In the genomic region with DNA sequence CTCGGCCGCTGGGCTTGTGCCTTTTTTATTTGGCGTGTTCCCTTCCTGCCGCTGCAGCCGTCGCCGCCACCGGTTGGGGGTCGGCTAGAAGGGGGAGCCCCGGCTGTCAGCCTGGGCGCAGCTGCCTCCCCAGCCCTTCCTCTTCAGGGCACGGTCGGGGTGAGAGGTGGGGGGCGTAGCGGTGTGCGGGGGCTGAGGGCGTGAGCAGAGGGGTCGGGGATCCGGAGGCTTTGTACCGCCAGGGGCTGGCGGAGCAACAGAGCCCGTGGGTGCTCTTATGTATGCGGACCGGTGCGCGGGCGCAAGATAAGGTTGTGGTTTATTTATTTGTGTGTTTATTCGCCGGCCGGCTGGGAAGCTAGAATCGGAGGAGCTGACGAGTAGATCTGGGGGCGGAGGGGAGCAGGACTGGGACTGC, we compare ENCODE assay signal across 9 cellular contexts. TPM values are rescaled to one million over a fixed set of nuclear protein-coding genes. Genes with fewer than 3 reads are reported as not detected.
A peak's percentile ranks its signal among the peaks of the same experiment; 100 is the strongest.
DNase-seq lines count a peak whose midpoint lies in the region; ATAC-seq and TF ChIP-seq lines count a peak whose summit lies in the region.
"Had no signal": no experiment of that assay in that cellular context is flagged by ENCODE, and none has a peak within 500 bp of the region (broad histone marks: within the 10 kb centered on the region; RNA-seq: fewer than 3 reads in every experiment).

No MANE protein-coding gene starts in this region.

- H3K4me1 ChIP-seq in ES-I3 (ENCODE audit: insufficient read depth, low read length) = peaks cover 5% of the 10 kb centered on the region; the same call in 1 of the 2 replicates
- H3K4me1 ChIP-seq in Panc1 (ENCODE audit: control insufficient read depth, insufficient read depth, low read length) = no peaks in the 10 kb centered on the region
- peaks cover 0 to 49% (median 19%) of the 10 kb centered on the region in 4 donors for H3K4me1 ChIP-seq in right lobe of liver

- BruUV-seq in Panc1 (replicated peaks; lab: Mats Ljungman, UMichigan) = no TSS peak

- WGBS in right lobe of liver (ENCODE audit: insufficient coverage, low coverage, low lambda C conversion rate, missing lambda C conversion rate) = 0% methylated on average over 18 of the region's 33 CpGs

- no peak for TF ChIP-seq POLR2A in right lobe of liver (IDR thresholded peaks at IDR 0.05)

- H3K4me3 ChIP-seq in Panc1 (ENCODE audit: low read depth in 2 of 2, low read length in 2 of 2) (peak overlapping the region; percentile 48 to 60), right lobe of liver (peak overlapping the region; percentile 78 to 96 (median 89))

- POLR2A ChIA-PET in Panc1 (lab: Charles Lee) = no interaction called here

- in situ Hi-C loops in Panc1 (cut with HindIII; ENCODE audit: low pct_unique_long_range_greater_than_20kb, low sequenced_read_pairs) = no loop called here

- H3K27ac ChIP-seq in Panc1 (ENCODE audit: low read length) = no peak overlapping the region
- H3K27ac ChIP-seq in right lobe of liver = peak overlapping the region; percentile 93 to 100 (median 94)
- peak overlapping the region; percentile 97 for H3K27ac ChIP-seq in substantia nigra (ENCODE audit: low read depth, low read length, poor library complexity, severe bottlenecking)

- intact Hi-C loops in Panc1 (cut with micrococcal nuclease; ENCODE audit: unreplicated experiment) (no loop called here), right lobe of liver (cut with DNase I) (loop anchor here in 1 of 2 donors (10.0 kb wide), 1 partner anchor 95 kb away; no protein-coding TSS in a partner anchor)

- DNase-seq in Panc1 (ENCODE audit: low read depth, low spot score) (no peak), cerebellar cortex (ENCODE audit: low spot score) (peak; percentile 48), right lobe of liver (peak in 1 of 3 donors; percentile 62), substantia nigra (lab: John Stamatoyannopoulos, UW) (peak in 8 of 49 donors; percentile 46 to 71 (median 54)), superior temporal gyrus (ENCODE audit: extremely low spot score) (no peak), SHP77 (lab: John Stamatoyannopoulos, UW) (no peak)

- H3K27me3 ChIP-seq in Panc1 (ENCODE audit: control insufficient read depth, insufficient read depth, low read length) (peaks cover 45% of the 10 kb centered on the region), right lobe of liver (no peaks in the 10 kb centered on the region)

- ATAC-seq in Panc1 = peak; percentile 51
- peak in 3 of 4 donors; percentile 2 to 5 (median 2) for ATAC-seq in right lobe of liver
- ATAC-seq in GM21529 (IDR thresholded peaks at IDR 0.05; ENCODE audit: unreplicated experiment) = no peak

- no peaks in the 10 kb centered on the region for H3K9me3 ChIP-seq in ES-I3 (ENCODE audit: control insufficient read depth, insufficient read depth, low read length)
- no peaks in the 10 kb centered on the region for H3K9me3 ChIP-seq in Panc1 (ENCODE audit: control insufficient read depth, insufficient read depth, low read depth, low read length)
- H3K9me3 ChIP-seq in right lobe of liver = no peaks in the 10 kb centered on the region

- TF ChIP-seq CTCF in Panc1 (IDR thresholded peaks at IDR 0.05) = no peak
- peak in 1 of 4 donors; percentile 8 for TF ChIP-seq CTCF in right lobe of liver (IDR thresholded peaks at IDR 0.05)

- H3K9ac ChIP-seq in ES-I3 (ENCODE audit: low read depth, low read length) = peak overlapping the region; percentile 67; the same call in 1 of the 2 replicates

- CTCF ChIA-PET in Panc1 (lab: Charles Lee) = no interaction called here

- H3K36me3 ChIP-seq in ES-I3 (ENCODE audit: insufficient read depth, low read length) (no peaks in the 10 kb centered on the region), Panc1 (ENCODE audit: control insufficient read depth, insufficient read depth, low read length) (no peaks in the 10 kb centered on the region), right lobe of liver (peaks cover 0 to 24% (median 14%) of the 10 kb centered on the region in 4 donors)

RNA-seq across cellular contexts. Expression of a gene that starts 0.5 kb away (rescaled TPM):
- total RNA-seq in Panc1 (2021; ENCODE audit: unreplicated experiment) (0.21 TPM), right lobe of liver (100 to 1,000 TPM in 2 of 6 experiments, 10 to 100 TPM in 4; 13.1 to 205 (median 52.2) TPM)
- polyA plus RNA-seq in Panc1 (2012; ENCODE audit: insufficient read length) = not detected
- total RNA-seq: HT1080 had no signal

Comparison
In these comparisons a context has a peak if more than half of its experiments do, and no peak if none do; other contexts are left out.
1. RNA of a gene that starts 0.5 kb away (total RNA-seq): 13.1 to 205 TPM in right lobe of liver; 0.21 TPM in Panc1 (single experiment); every median in the first group is over 10 times any median in the second.